8 cellular contexts compared by ENCODE assay signal in the genomic region with DNA sequence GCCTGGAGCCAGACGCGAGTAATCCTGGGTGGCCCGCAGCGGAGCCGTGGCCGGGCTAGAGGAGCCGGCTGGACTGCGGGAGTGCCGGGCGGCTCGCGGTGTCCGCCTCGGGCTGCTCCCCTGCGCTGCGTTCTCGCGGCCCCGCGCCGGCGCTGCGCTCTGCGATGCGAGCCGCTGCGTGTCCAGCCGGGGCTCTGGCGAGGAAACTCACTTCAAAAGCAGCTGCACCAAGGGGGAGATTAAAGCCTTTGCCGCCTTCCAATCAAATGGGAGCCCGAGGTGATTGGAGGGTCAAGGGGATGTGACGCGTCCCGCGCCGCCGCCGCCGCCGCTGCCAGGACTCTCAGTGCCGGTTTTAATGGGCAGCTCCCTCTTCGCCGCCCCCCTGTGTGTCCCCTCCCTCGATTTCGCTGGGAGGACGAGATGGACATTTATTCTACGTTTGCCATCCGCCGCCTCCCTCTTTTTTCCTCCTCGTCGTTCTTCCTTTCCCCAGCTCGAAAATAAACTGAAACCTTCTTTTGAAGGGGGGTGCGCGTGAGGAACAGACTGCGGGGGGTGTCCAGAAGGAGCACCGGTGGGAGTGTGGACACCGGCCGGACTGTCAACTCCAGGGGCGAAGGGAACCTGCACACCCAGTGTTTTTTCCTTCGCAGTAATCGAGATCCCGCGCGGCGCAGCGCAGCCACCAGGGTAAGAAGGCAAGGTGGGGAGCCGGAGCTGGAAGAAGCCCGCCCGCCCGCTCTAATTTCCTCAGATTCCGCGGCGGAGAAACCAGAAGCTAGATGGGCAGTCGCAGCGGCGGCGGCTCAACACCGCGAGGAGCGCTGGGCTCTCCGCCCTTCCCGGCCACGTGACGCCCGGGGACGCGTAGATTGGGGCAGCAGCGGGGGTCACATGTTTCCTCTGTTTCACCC. TPM values are rescaled to one million over a fixed set of nuclear protein-coding genes. Genes with fewer than 3 reads are reported as not detected.
DNase-seq lines count a peak whose midpoint lies in the region; ATAC-seq and TF ChIP-seq lines count a peak whose summit lies in the region.

A gene with protein sequence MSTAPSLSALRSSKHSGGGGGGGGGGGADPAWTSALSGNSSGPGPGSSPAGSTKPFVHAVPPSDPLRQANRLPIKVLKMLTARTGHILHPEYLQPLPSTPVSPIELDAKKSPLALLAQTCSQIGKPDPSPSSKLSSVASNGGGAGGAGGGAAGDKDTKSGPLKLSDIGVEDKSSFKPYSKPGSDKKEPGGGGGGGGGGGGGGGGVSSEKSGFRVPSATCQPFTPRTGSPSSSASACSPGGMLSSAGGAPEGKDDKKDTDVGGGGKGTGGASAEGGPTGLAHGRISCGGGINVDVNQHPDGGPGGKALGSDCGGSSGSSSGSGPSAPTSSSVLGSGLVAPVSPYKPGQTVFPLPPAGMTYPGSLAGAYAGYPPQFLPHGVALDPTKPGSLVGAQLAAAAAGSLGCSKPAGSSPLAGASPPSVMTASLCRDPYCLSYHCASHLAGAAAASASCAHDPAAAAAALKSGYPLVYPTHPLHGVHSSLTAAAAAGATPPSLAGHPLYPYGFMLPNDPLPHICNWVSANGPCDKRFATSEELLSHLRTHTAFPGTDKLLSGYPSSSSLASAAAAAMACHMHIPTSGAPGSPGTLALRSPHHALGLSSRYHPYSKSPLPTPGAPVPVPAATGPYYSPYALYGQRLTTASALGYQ (minus strand): TSS at position 196 of the 917 bp plus-strand sequence. CDS start 345 bp downstream, outside the sequence.

- peak within 1 kb of the TSS; percentile 71 for H3K4me3 Mint-ChIP-seq in T-helper 1 cell treated with Interleukin-12 subunit alpha and Interleukin-12 subunit beta and Interleukin-4 antibody, amounts not matched to agents 30 μg/mL and 1 μg/mL, for 36 hours

- peak within 1 kb of the TSS; percentile 86 to 95 for H3K9ac ChIP-seq in duodenal mucosa (ENCODE audit: low read depth in 1 of 2, low read length in 2 of 2)

- peak within 1 kb of the TSS; percentile 87 for H3K27ac ChIP-seq in duodenal mucosa (ENCODE audit: low read depth, low read length)
- H3K27ac ChIP-seq in left lung = peak within 1 kb of the TSS; percentile 95 to 98

- peak within 1 kb of the TSS; percentile 85 for H3K27ac Mint-ChIP-seq in T-helper 1 cell treated with Interleukin-12 subunit alpha and Interleukin-12 subunit beta and Interleukin-4 antibody, amounts not matched to agents 30 μg/mL and 1 μg/mL, for 36 hours

- H3K36me3 ChIP-seq in duodenal mucosa (ENCODE audit: control insufficient read depth in 1 of 2, insufficient read depth in 2 of 2, low read length in 2 of 2) = no peaks in the 10 kb centered on the region
- peaks cover 0 to 15% of the 10 kb centered on the region in 2 donors for H3K36me3 ChIP-seq in left lung

- H3K4me1 Mint-ChIP-seq in T-helper 1 cell treated with Interleukin-12 subunit alpha and Interleukin-12 subunit beta and Interleukin-4 antibody, amounts not matched to agents 30 μg/mL and 1 μg/mL, for 36 hours (ENCODE audit: low read depth) = peaks cover 19% of the 10 kb centered on the region

- H3K4me1 ChIP-seq in duodenal mucosa (ENCODE audit: control insufficient read depth in 1 of 2, insufficient read depth in 2 of 2, low read length in 2 of 2) = peaks cover 10 to 15% of the 10 kb centered on the region in 2 donors
- peaks cover 0 to 53% of the 10 kb centered on the region in 2 donors for H3K4me1 ChIP-seq in left lung

- H3K9me3 Mint-ChIP-seq in T-helper 1 cell treated with Interleukin-12 subunit alpha and Interleukin-12 subunit beta and Interleukin-4 antibody, amounts not matched to agents 30 μg/mL and 1 μg/mL, for 36 hours = no peaks in the 10 kb centered on the region

- TF ChIP-seq CTCF in left lung (IDR thresholded peaks at IDR 0.05) = peak in 1 of 2 donors; percentile 31

- ATAC-seq in HG02642 (IDR thresholded peaks at IDR 0.05; ENCODE audit: poor library complexity, unreplicated experiment) = peak; percentile 64
- peak; percentile 66 for ATAC-seq in left lung

- peaks cover 0 to 6% of the 10 kb centered on the region in 2 donors for H3K27me3 ChIP-seq in duodenal mucosa (ENCODE audit: control insufficient read depth in 1 of 2, insufficient read depth in 2 of 2, low read length in 2 of 2)
- peaks cover 0 to 96% of the 10 kb centered on the region in 2 donors for H3K27me3 ChIP-seq in left lung

- H3K9me3 ChIP-seq in duodenal mucosa (ENCODE audit: control insufficient read depth in 1 of 2, low read length in 2 of 2) = no peaks in the 10 kb centered on the region
- H3K9me3 ChIP-seq in left lung = no peaks in the 10 kb centered on the region

- H3K36me3 Mint-ChIP-seq in T-helper 1 cell treated with Interleukin-12 subunit alpha and Interleukin-12 subunit beta and Interleukin-4 antibody, amounts not matched to agents 30 μg/mL and 1 μg/mL, for 36 hours (ENCODE audit: low read depth) = peaks cover 5% of the 10 kb centered on the region

- peak; percentile 67 for DNase-seq in activated CD8-positive, alpha-beta memory T cell treated with anti-CD3 and anti-CD28 coated beads for 24 hours
- no peak for DNase-seq in activated CD8-positive, alpha-beta memory T cell treated with anti-CD3 and anti-CD28 coated beads, Interleukin-2, amount 50 U/mL, for 4 hours
- DNase-seq in NCI-H1436 (lab: John Stamatoyannopoulos, UW) (peak; percentile 98), left lung (peak; percentile 97)
- DNase-seq in stimulated activated CD4-positive, alpha-beta T cell treated with anti-CD3 and anti-CD28 coated beads, Interleukin-4, amount 100 ng/mL, for 1 hour = peak; percentile 44

- H3K4me3 ChIP-seq in duodenal mucosa (ENCODE audit: low read depth in 1 of 2, low read length in 2 of 2) = peak within 1 kb of the TSS; percentile 92 to 97
- H3K4me3 ChIP-seq in left lung = peak within 1 kb of the TSS; percentile 85 to 87

- peaks cover 72% of the 10 kb centered on the region for H3K27me3 Mint-ChIP-seq in T-helper 1 cell treated with Interleukin-12 subunit alpha and Interleukin-12 subunit beta and Interleukin-4 antibody, amounts not matched to agents 30 μg/mL and 1 μg/mL, for 36 hours (ENCODE audit: low read depth)

- intact Hi-C loops in left lung (cut with DNase I) = loop anchor here in 1 of 2 donors (10.0 kb wide), 1 partner anchor 513 kb away; no protein-coding TSS in a partner anchor

RNA-seq across cellular contexts. Expression of the gene that starts here (rescaled TPM):
- total RNA-seq in left lung = 10 to 100 TPM; 32.7 to 34.2 TPM
